11 cellular contexts compared by ENCODE assay signal in the genomic region with DNA sequence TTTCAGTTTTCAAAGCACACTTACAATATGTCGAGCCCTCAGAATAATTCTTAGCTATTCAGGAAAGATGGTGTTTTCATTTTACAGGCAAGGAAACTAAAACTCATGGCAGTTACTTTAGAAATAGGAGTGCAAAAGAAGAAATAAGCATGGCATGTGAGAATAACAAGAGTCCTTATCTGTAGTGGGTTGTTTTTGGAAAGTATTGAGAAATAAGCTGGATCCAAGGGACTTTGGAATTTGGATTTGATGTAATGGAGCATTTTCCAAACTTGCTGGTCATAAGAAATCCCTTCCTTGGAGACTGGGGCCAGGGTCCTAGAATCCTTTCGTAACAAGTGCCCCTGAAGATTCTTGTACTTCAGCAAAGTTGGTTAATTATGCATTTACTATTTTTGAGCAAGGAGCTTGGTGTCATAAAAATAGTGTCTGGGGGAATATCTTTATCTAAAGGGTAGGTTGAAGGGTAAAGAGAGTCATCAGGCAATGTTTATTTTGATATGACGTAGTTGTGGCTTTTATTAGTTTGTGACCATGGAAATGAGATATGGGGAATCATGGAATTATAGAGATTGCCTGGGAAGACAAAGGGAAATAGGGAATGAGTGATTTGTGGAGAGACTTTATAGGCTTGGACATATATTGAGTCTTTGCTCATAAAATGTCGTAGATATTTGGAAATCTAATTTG. TPM values are rescaled to one million over a fixed set of nuclear protein-coding genes. Genes with fewer than 3 reads are reported as not detected.
DNase-seq lines count a peak whose midpoint lies in the region; ATAC-seq and TF ChIP-seq lines count a peak whose summit lies in the region.
"Had no signal": no experiment of that assay in that cellular context is flagged by ENCODE, and none has a peak within 500 bp of the region (broad histone marks: within the 10 kb centered on the region; RNA-seq: fewer than 3 reads in every experiment).

No MANE protein-coding gene starts in this region.

- H3K9me3 Mint-ChIP-seq in activated T-cell treated with anti-CD3 and anti-CD28 coated beads, Interleukin-2, amount 50 U/mL, for 24 hours = peaks cover 2% of the 10 kb centered on the region
- H3K9me3 Mint-ChIP-seq in activated T-helper 17 cell treated with anti-CD3 and anti-CD28 coated beads, Interleukin-2, amount 50 U/mL, for 72 hours = no peaks in the 10 kb centered on the region
- no peaks in the 10 kb centered on the region for H3K9me3 Mint-ChIP-seq in type B pancreatic cell
- H3K9me3 Mint-ChIP-seq: naive B cell had no signal

- peak overlapping the region; percentile 32 for H3K27ac Mint-ChIP-seq in activated T-cell treated with anti-CD3 and anti-CD28 coated beads, Interleukin-2, amount 50 U/mL, for 24 hours
- peak overlapping the region; percentile 31 for H3K27ac Mint-ChIP-seq in activated T-helper 17 cell treated with anti-CD3 and anti-CD28 coated beads, Interleukin-2, amount 50 U/mL, for 72 hours
- H3K27ac Mint-ChIP-seq in type B pancreatic cell = peak overlapping the region; percentile 23

- ATAC-seq in activated T-helper 17 cell treated with anti-CD3 and anti-CD28 coated beads, Interleukin-2, amount 50 U/mL, for 72 hours (replicated peaks) = no peak
- ATAC-seq: SK-N-SH treated with all-trans-retinoic acid at 6 μM for 48 hours had no signal

- no peaks in the 10 kb centered on the region for H3K27me3 Mint-ChIP-seq in activated T-cell treated with anti-CD3 and anti-CD28 coated beads, Interleukin-2, amount 50 U/mL, for 24 hours
- H3K27me3 Mint-ChIP-seq in activated T-helper 17 cell treated with anti-CD3 and anti-CD28 coated beads, Interleukin-2, amount 50 U/mL, for 72 hours = no peaks in the 10 kb centered on the region
- no peaks in the 10 kb centered on the region for H3K27me3 Mint-ChIP-seq in type B pancreatic cell
- H3K27me3 Mint-ChIP-seq: naive B cell had no signal

- in situ Hi-C loops in GM13977 (cut with MboI; ENCODE audit: low pct_unique_long_range_greater_than_20kb, low sequenced_read_pairs, unreplicated experiment) = loop anchor here (25.0 kb wide), 1 partner anchor 281 kb away; no protein-coding TSS in a partner anchor

- peaks cover 78% of the 10 kb centered on the region for H3K4me1 Mint-ChIP-seq in activated T-cell treated with anti-CD3 and anti-CD28 coated beads, Interleukin-2, amount 50 U/mL, for 24 hours (ENCODE audit: low read depth)
- H3K4me1 Mint-ChIP-seq in activated T-helper 17 cell treated with anti-CD3 and anti-CD28 coated beads, Interleukin-2, amount 50 U/mL, for 72 hours = peaks cover 61% of the 10 kb centered on the region
- peaks cover 14% of the 10 kb centered on the region for H3K4me1 Mint-ChIP-seq in type B pancreatic cell (ENCODE audit: unreplicated experiment)

- H3K4me3 Mint-ChIP-seq in activated T-cell treated with anti-CD3 and anti-CD28 coated beads, Interleukin-2, amount 50 U/mL, for 24 hours = no peak overlapping the region
- peak overlapping the region; percentile 58 for H3K4me3 Mint-ChIP-seq in activated T-helper 17 cell treated with anti-CD3 and anti-CD28 coated beads, Interleukin-2, amount 50 U/mL, for 72 hours
- peak overlapping the region; percentile 12 for H3K4me3 Mint-ChIP-seq in type B pancreatic cell

- peaks cover 7% of the 10 kb centered on the region for H3K36me3 Mint-ChIP-seq in activated T-cell treated with anti-CD3 and anti-CD28 coated beads, Interleukin-2, amount 50 U/mL, for 24 hours (ENCODE audit: low read depth)
- no peaks in the 10 kb centered on the region for H3K36me3 Mint-ChIP-seq in activated T-helper 17 cell treated with anti-CD3 and anti-CD28 coated beads, Interleukin-2, amount 50 U/mL, for 72 hours (ENCODE audit: low read depth)
- H3K36me3 Mint-ChIP-seq in type B pancreatic cell = peaks cover 5% of the 10 kb centered on the region
- H3K36me3 Mint-ChIP-seq: naive B cell had no signal

- TF ChIP-seq CTCF in type B pancreatic cell (conservative IDR thresholded peaks at IDR 0.05) (no peak), GM13977 (IDR thresholded peaks at IDR 0.05; ENCODE audit: extremely low read depth, insufficient read depth, missing control alignments) (no peak)

- no peak for DNase-seq in activated T-cell treated with anti-CD3 and anti-CD28 coated beads, Interleukin-2, amount 50 U/mL, for 24 hours
- DNase-seq in activated T-cell treated with anti-CD3 and anti-CD28 coated beads for 4 hours (no peak), hepatic stellate cell (ENCODE audit: low spot score) (peak; percentile 21), type B pancreatic cell (ENCODE audit: extremely low spot score, unreplicated experiment) (no peak), GM13977 (ENCODE audit: low spot score) (no peak), NCI-H2029 (lab: John Stamatoyannopoulos, UW) (no peak)
- no peak for DNase-seq in effector CD4-positive, alpha-beta T cell
- DNase-seq: naive B cell; stimulated activated CD4-positive, alpha-beta T cell treated with anti-CD3 and anti-CD28 coated beads, Interleukin-4, amount 100 ng/mL, for 1 hour had no signal

RNA-seq across cellular contexts. Expression of gene WNK1, which starts 53.9 kb away (rescaled TPM):
- total RNA-seq in activated T-helper 17 cell treated with anti-CD3 and anti-CD28 coated beads, Interleukin-2, amount 50 U/mL, for 72 hours = 100 to 1,000 TPM; 150 to 252 TPM
- total RNA-seq in type B pancreatic cell (ENCODE audit: low replicate concordance) = 132 and 209 TPM in 2 replicates
